23 cellular contexts compared by ENCODE assay signal in the genomic region with DNA sequence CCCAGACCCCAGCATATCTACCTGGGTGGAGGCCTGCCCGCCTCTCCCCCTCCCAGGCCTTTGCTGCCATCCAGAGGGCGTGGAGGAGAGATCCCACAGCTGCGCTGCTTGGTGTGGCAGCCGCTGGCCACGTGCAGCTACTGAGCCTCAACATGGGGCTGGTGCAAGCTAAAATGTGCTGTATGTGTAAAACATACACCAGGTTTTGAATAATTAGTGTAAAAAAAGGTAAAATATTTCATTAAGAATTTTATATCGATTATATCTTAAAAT.
DNase-seq lines count a peak whose midpoint lies in the region; ATAC-seq and TF ChIP-seq lines count a peak whose summit lies in the region.
"Had no signal": no experiment of that assay in that cellular context is flagged by ENCODE, and none has a peak within 500 bp of the region (broad histone marks: within the 10 kb centered on the region; RNA-seq: fewer than 3 reads in every experiment).

No MANE protein-coding gene starts in this region.

- H3K9me2 ChIP-seq in SK-N-SH: no peaks in the 10 kb centered on the region

- H3K4me3 ChIP-seq in SK-N-SH (ENCODE audit: low read depth in 2 of 2, low read length in 1 of 2): no peak overlapping the region
- H3K4me3 ChIP-seq in WERI-Rb-1 (ENCODE audit: low read depth, low read length): no peak overlapping the region
- H3K4me3 ChIP-seq in neural progenitor cell: no peak overlapping the region
- H3K4me3 ChIP-seq: lung, thoracic aorta had no signal

- TF ChIP-seq CTCF in SK-N-SH (IDR thresholded peaks at IDR 0.05) (no peak), HFFc6 (IDR thresholded peaks at IDR 0.05) (0 out of 2 replicates have a peak, but pooled peaks have one; percentile 6), WERI-Rb-1 (IDR thresholded peaks at IDR 0.05; ENCODE audit: low read depth, low read length) (peak; percentile 50), neural progenitor cell (IDR thresholded peaks at IDR 0.05) (peak; percentile 39)

- H3F3A ChIP-seq in SK-N-SH (replicated peaks; ENCODE audit: insufficient read depth): no peaks in the 10 kb centered on the region
- no peaks in the 10 kb centered on the region for H3F3A ChIP-seq in neural progenitor cell (ENCODE audit: low read depth)

- H3K36me3 Mint-ChIP-seq in HFFc6 (ENCODE audit: low read depth) (no peaks in the 10 kb centered on the region), neural progenitor cell (no peaks in the 10 kb centered on the region)
- H3K36me3 Mint-ChIP-seq in effector memory CD8-positive, alpha-beta T cell (ENCODE audit: insufficient read depth): no peaks in the 10 kb centered on the region
- H3K36me3 Mint-ChIP-seq in natural killer cell treated with Interleukin-12 subunit alpha and Interleukin-12 subunit beta and Interleukin-15 and Interleukin-18, amount 100 ng/mL, for 72 hours: no peaks in the 10 kb centered on the region
- H3K36me3 Mint-ChIP-seq: activated CD4-positive, alpha-beta memory T cell treated with anti-CD3 and anti-CD28 coated beads for 36 hours; CD8-positive, alpha-beta memory T cell; stimulated activated memory B cell treated with anti-CD40 and anti-IgM and Interleukin-4, amounts not matched to agents 10 μg/mL and 1 μg/mL and 100 μg/mL, for 72 hours had no signal

- H3K9me3 ChIP-seq in SK-N-SH (no peaks in the 10 kb centered on the region), WERI-Rb-1 (ENCODE audit: severe bottlenecking) (no peaks in the 10 kb centered on the region), neural progenitor cell (ENCODE audit: low read depth) (no peaks in the 10 kb centered on the region)
- H3K9me3 ChIP-seq: thoracic aorta had no signal

- H3K36me3 ChIP-seq in SK-N-SH (replicated peaks in 1 of 2; ENCODE audit: control insufficient read depth in 1 of 2, insufficient read depth in 2 of 2, low read length in 1 of 2) (no peaks in the 10 kb centered on the region), WERI-Rb-1 (no peaks in the 10 kb centered on the region), neural progenitor cell (no peaks in the 10 kb centered on the region)

- H3K4me1 ChIP-seq in SK-N-SH (ENCODE audit: control insufficient read depth in 1 of 2, insufficient read depth in 2 of 2, low read depth in 1 of 2, low read length in 1 of 2) (no peaks in the 10 kb centered on the region), neural progenitor cell (no peaks in the 10 kb centered on the region)

- H3K9me3 Mint-ChIP-seq in HFFc6 (no peaks in the 10 kb centered on the region), neural progenitor cell (no peaks in the 10 kb centered on the region)
- H3K9me3 Mint-ChIP-seq in effector memory CD8-positive, alpha-beta T cell: no peaks in the 10 kb centered on the region
- H3K9me3 Mint-ChIP-seq in natural killer cell treated with Interleukin-12 subunit alpha and Interleukin-12 subunit beta and Interleukin-15 and Interleukin-18, amount 100 ng/mL, for 72 hours: no peaks in the 10 kb centered on the region
- H3K9me3 Mint-ChIP-seq: activated CD4-positive, alpha-beta memory T cell treated with anti-CD3 and anti-CD28 coated beads for 36 hours; activated naive CD4-positive, alpha-beta T cell treated with anti-CD3 and anti-CD28 coated beads, Interleukin-2, amount 50 U/mL, for 24 hours; CD8-positive, alpha-beta memory T cell; stimulated activated memory B cell treated with anti-CD40 and anti-IgM and Interleukin-4, amounts not matched to agents 10 μg/mL and 1 μg/mL and 100 μg/mL, for 72 hours had no signal

- CTCF ChIA-PET in SK-N-SH (lab: Yijun Ruan, JAX): interaction anchor here (0.7 kb wide), 1 partner anchor 354 kb away, joined by 3 read pairs; no protein-coding TSS in a partner anchor

- H3K27me3 ChIP-seq in SK-N-SH (ENCODE audit: insufficient read depth) (no peaks in the 10 kb centered on the region; the same call in 1 of the 2 replicates), WERI-Rb-1 (ENCODE audit: insufficient read depth, low read depth, severe bottlenecking) (no peaks in the 10 kb centered on the region), neural progenitor cell (no peaks in the 10 kb centered on the region)

- H3K27ac Mint-ChIP-seq in HFFc6 (no peak overlapping the region), neural progenitor cell (no peak overlapping the region)
- H3K27ac Mint-ChIP-seq in effector memory CD8-positive, alpha-beta T cell: no peak overlapping the region
- H3K27ac Mint-ChIP-seq in natural killer cell treated with Interleukin-12 subunit alpha and Interleukin-12 subunit beta and Interleukin-15 and Interleukin-18, amount 100 ng/mL, for 72 hours: no peak overlapping the region
- H3K27ac Mint-ChIP-seq: activated CD4-positive, alpha-beta memory T cell treated with anti-CD3 and anti-CD28 coated beads for 36 hours; activated naive CD4-positive, alpha-beta T cell treated with anti-CD3 and anti-CD28 coated beads, Interleukin-2, amount 50 U/mL, for 24 hours; CD8-positive, alpha-beta memory T cell; stimulated activated memory B cell treated with anti-CD40 and anti-IgM and Interleukin-4, amounts not matched to agents 10 μg/mL and 1 μg/mL and 100 μg/mL, for 72 hours; T-helper 17 cell had no signal

- no peak for TF ChIP-seq EP300 in SK-N-SH (IDR thresholded peaks at IDR 0.05; ENCODE audit: borderline replicate concordance in 1 of 2, low read depth in 1 of 2, low read length in 1 of 2)

- peaks cover 15% of the 10 kb centered on the region for H3K4me1 Mint-ChIP-seq in HFFc6 (ENCODE audit: low read depth)
- H3K4me1 Mint-ChIP-seq in neural progenitor cell: no peaks in the 10 kb centered on the region
- no peaks in the 10 kb centered on the region for H3K4me1 Mint-ChIP-seq in effector memory CD8-positive, alpha-beta T cell (ENCODE audit: low read depth in 2 of 2)
- no peaks in the 10 kb centered on the region for H3K4me1 Mint-ChIP-seq in natural killer cell treated with Interleukin-12 subunit alpha and Interleukin-12 subunit beta and Interleukin-15 and Interleukin-18, amount 100 ng/mL, for 72 hours (ENCODE audit: low read depth in 2 of 2)
- H3K4me1 Mint-ChIP-seq: activated naive CD4-positive, alpha-beta T cell treated with anti-CD3 and anti-CD28 coated beads, Interleukin-2, amount 50 U/mL, for 24 hours; CD8-positive, alpha-beta memory T cell; stimulated activated memory B cell treated with anti-CD40 and anti-IgM and Interleukin-4, amounts not matched to agents 10 μg/mL and 1 μg/mL and 100 μg/mL, for 72 hours; T-helper 17 cell had no signal

- H3K4me3 Mint-ChIP-seq in HFFc6: no peak overlapping the region
- no peak overlapping the region for H3K4me3 Mint-ChIP-seq in neural progenitor cell
- H3K4me3 Mint-ChIP-seq in effector memory CD8-positive, alpha-beta T cell: no peak overlapping the region
- H3K4me3 Mint-ChIP-seq in natural killer cell treated with Interleukin-12 subunit alpha and Interleukin-12 subunit beta and Interleukin-15 and Interleukin-18, amount 100 ng/mL, for 72 hours: no peak overlapping the region
- H3K4me3 Mint-ChIP-seq: activated CD4-positive, alpha-beta memory T cell treated with anti-CD3 and anti-CD28 coated beads for 36 hours; activated naive CD4-positive, alpha-beta T cell treated with anti-CD3 and anti-CD28 coated beads, Interleukin-2, amount 50 U/mL, for 24 hours; CD8-positive, alpha-beta memory T cell; stimulated activated memory B cell treated with anti-CD40 and anti-IgM and Interleukin-4, amounts not matched to agents 10 μg/mL and 1 μg/mL and 100 μg/mL, for 72 hours; T-helper 17 cell had no signal

- H3K27ac ChIP-seq in SK-N-SH (ENCODE audit: low read depth in 2 of 2, low read length in 1 of 2) (no peak overlapping the region), WERI-Rb-1 (no peak overlapping the region), neural progenitor cell (no peak overlapping the region)
- H3K27ac ChIP-seq: thoracic aorta, VCaP had no signal

- peak; percentile 23; the same call in 1 of the 2 replicates for TF ChIP-seq RAD21 in SK-N-SH (IDR thresholded peaks at IDR 0.05; ENCODE audit: low read length)

- DNase-seq in SK-N-SH (no peak), HFFc6 (no peak), WERI-Rb-1 (no peak), neural progenitor cell (ENCODE audit: low spot score) (peak; percentile 34), dedifferentiated amniotic fluid mesenchymal stem cell (ENCODE audit: extremely low spot score) (no peak)
- DNase-seq in effector memory CD8-positive, alpha-beta T cell: no peak
- no peak for DNase-seq in natural killer cell treated with Interleukin-12 subunit alpha and Interleukin-12 subunit beta and Interleukin-15 and Interleukin-18, amount 100 ng/mL, for 72 hours (ENCODE audit: low spot score)
- DNase-seq: activated CD4-positive, alpha-beta memory T cell treated with anti-CD3 and anti-CD28 coated beads for 36 hours; CD8-positive, alpha-beta memory T cell; EL; Kasumi-1; NCI-H1417; NK-92 treated with Interleukin-12 subunit alpha and Interleukin-12 subunit beta, amount 100 ng/mL, for 24 hours; right cardiac atrium; Right ventricle myocardium superior; stimulated activated CD4-positive, alpha-beta T cell treated with anti-CD3 and anti-CD28 coated beads, Interleukin-15, amount 100 ng/mL, for 24 hours; T-helper 17 cell had no signal

- no peak overlapping the region for H2AFZ ChIP-seq in SK-N-SH (ENCODE audit: low read depth)
- no peak overlapping the region for H2AFZ ChIP-seq in neural progenitor cell (replicated peaks)

- H3K79me2 ChIP-seq in SK-N-SH (ENCODE audit: insufficient read depth) (no peaks in the 10 kb centered on the region), neural progenitor cell (ENCODE audit: low read depth) (no peaks in the 10 kb centered on the region)

- H3K9ac ChIP-seq in SK-N-SH (no peak overlapping the region), neural progenitor cell (no peak overlapping the region)

- H3K4me2 ChIP-seq in SK-N-SH: no peak overlapping the region
- no peak overlapping the region for H3K4me2 ChIP-seq in neural progenitor cell

- no peak for ATAC-seq in SK-N-SH treated with all-trans-retinoic acid at 6 μM for 48 hours
- ATAC-seq in effector memory CD8-positive, alpha-beta T cell (replicated peaks): no peak
- no peak for ATAC-seq in natural killer cell treated with Interleukin-12 subunit alpha and Interleukin-12 subunit beta and Interleukin-15 and Interleukin-18, amount 100 ng/mL, for 72 hours
- ATAC-seq: right cardiac atrium; stimulated activated memory B cell treated with anti-CD40 and anti-IgM and Interleukin-4, amounts not matched to agents 10 μg/mL and 1 μg/mL and 100 μg/mL, for 72 hours; T-helper 17 cell had no signal

- H4K20me1 ChIP-seq in SK-N-SH (ENCODE audit: insufficient read depth) (no peaks in the 10 kb centered on the region), neural progenitor cell (ENCODE audit: low read depth) (no peaks in the 10 kb centered on the region)

- POLR2A ChIA-PET in SK-N-SH (lab: Yijun Ruan, JAX): no interaction called here

- peaks cover 49% of the 10 kb centered on the region for H3K27me3 Mint-ChIP-seq in HFFc6 (ENCODE audit: insufficient read depth)
- H3K27me3 Mint-ChIP-seq in neural progenitor cell (ENCODE audit: insufficient read depth, low read depth): peaks cover 11% of the 10 kb centered on the region
- H3K27me3 Mint-ChIP-seq in effector memory CD8-positive, alpha-beta T cell: peaks cover 24 to 61% of the 10 kb centered on the region in 2 donors
- H3K27me3 Mint-ChIP-seq in natural killer cell treated with Interleukin-12 subunit alpha and Interleukin-12 subunit beta and Interleukin-15 and Interleukin-18, amount 100 ng/mL, for 72 hours: peaks cover 0 to 4% of the 10 kb centered on the region in 2 donors
- H3K27me3 Mint-ChIP-seq: activated CD4-positive, alpha-beta memory T cell treated with anti-CD3 and anti-CD28 coated beads for 36 hours; activated naive CD4-positive, alpha-beta T cell treated with anti-CD3 and anti-CD28 coated beads, Interleukin-2, amount 50 U/mL, for 24 hours had no signal

- 76% methylated on average over 5 of the region's 6 CpGs for WGBS in SK-N-SH (ENCODE audit: low lambda C conversion rate)
